ENCODE assay signal across 8 cellular contexts in the genomic region with DNA sequence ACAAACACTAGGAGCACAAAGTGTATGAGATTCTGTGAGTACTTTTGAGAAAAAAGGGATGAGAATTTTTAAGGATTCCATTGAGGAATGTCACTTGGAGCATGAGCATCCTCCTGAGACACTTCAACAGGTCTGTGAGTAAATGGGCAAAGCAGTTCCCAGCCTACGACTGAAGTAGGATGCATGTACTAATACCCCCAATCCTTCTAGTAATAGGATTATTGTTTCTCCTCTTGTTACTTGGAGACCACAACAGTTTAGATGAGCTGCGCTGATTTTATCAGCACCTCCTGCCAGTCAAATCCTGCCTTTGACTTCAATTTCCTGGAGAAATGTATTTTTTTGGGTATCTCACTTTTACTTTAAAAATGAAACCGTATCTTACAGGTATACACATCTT. TPM values are rescaled to one million over a fixed set of nuclear protein-coding genes. Genes with fewer than 3 reads are reported as not detected.
DNase-seq lines count a peak whose midpoint lies in the region; ATAC-seq, FAIRE-seq and TF ChIP-seq lines count a peak whose summit lies in the region.

No MANE protein-coding gene starts in this region.

- no peaks in the 10 kb centered on the region for H3K36me3 ChIP-seq in esophagus muscularis mucosa

- no peak for TF ChIP-seq CTCF in esophagus muscularis mucosa (IDR thresholded peaks at IDR 0.05)

- no peak for TF ChIP-seq POLR2A in esophagus muscularis mucosa (IDR thresholded peaks at IDR 0.05; ENCODE audit: low read depth)

- TF ChIP-seq EP300 in esophagus muscularis mucosa (IDR thresholded peaks at IDR 0.05) = no peak

- no peak for ATAC-seq in GM21576 (IDR thresholded peaks at IDR 0.05; ENCODE audit: unreplicated experiment)

- no peak for FAIRE-seq in RCC 7860 (lab: Jason Lieb, UNC)

- no peak overlapping the region for H3K27ac ChIP-seq in esophagus muscularis mucosa (replicated peaks in 1 of 4)

- DNase-seq in RCC 7860 (ENCODE audit: low spot score) = peak; percentile 19
- no peak for DNase-seq in esophagus muscularis mucosa (ENCODE audit: extremely low spot score)
- peak; percentile 10 for DNase-seq in retina
- no peak for DNase-seq in NCI-H226
- no peak for DNase-seq in SW480 (ENCODE audit: low spot score)
- no peak for DNase-seq in islet precursor cell

- peak overlapping the region; percentile 90 for H3K4me3 ChIP-seq in GM08714 (ENCODE audit: low read length)
- peak overlapping the region; percentile 72 to 79 (median 75) for H3K4me3 ChIP-seq in esophagus muscularis mucosa

- no peaks in the 10 kb centered on the region for H3K9me3 ChIP-seq in esophagus muscularis mucosa

- WGBS in esophagus muscularis mucosa = 17% methylated on average over 3 of the region's 3 CpGs

- peaks cover 14 to 28% (median 19%) of the 10 kb centered on the region in 4 donors for H3K4me1 ChIP-seq in esophagus muscularis mucosa

- intact Hi-C loops in esophagus muscularis mucosa (cut with DNase I) = no loop called here

- H3K27me3 ChIP-seq in esophagus muscularis mucosa = no peaks in the 10 kb centered on the region

RNA-seq across cellular contexts. Expression of gene BBS9, which starts 0.8 kb away (rescaled TPM):
- 10 to 100 TPM; 14.7 to 20.8 (median 16.3) TPM for total RNA-seq in esophagus muscularis mucosa

RNA-seq across cellular contexts. Expression of gene RP9, which starts 21.0 kb away (rescaled TPM):
- total RNA-seq in esophagus muscularis mucosa = 10 to 100 TPM in 2 of 4 donors, 1 to 10 TPM in 2; 7.6 to 11.5 (median 10.1) TPM

Comparison
In these comparisons a context has a peak if more than half of its experiments do, and no peak if none do; other contexts are left out.
1. DNase-seq: peak in RCC 7860 (single experiment) and retina (single experiment); none in esophagus muscularis mucosa (single experiment), NCI-H226 (single experiment), SW480 (single experiment) and islet precursor cell (single experiment).